In genomic region chr2:109331081-109331480, GRCh38 we compare ENCODE assay signal across 18 cellular contexts.
DNase-seq lines count a peak whose midpoint lies in the region; ATAC-seq and TF ChIP-seq lines count a peak whose summit lies in the region.
"Had no signal": no experiment of that assay in that cellular context is flagged by ENCODE, and none has a peak within 500 bp of the region (broad histone marks: within the 10 kb centered on the region; RNA-seq: fewer than 3 reads in every experiment).

No MANE protein-coding gene starts in this region.

- TF ChIP-seq POLR2A in NB4 (IDR thresholded peaks at IDR 0.05; ENCODE audit: extremely low read depth, insufficient read length) (no peak), vagina (IDR thresholded peaks at IDR 0.05) (no peak)

- H3K9me3 Mint-ChIP-seq in WTC11 = peaks cover 19% of the 10 kb centered on the region
- H3K9me3 Mint-ChIP-seq in nephron = peaks cover 7% of the 10 kb centered on the region
- H3K9me3 Mint-ChIP-seq: stimulated activated memory B cell treated with anti-CD40 and anti-IgM and Interleukin-4, amounts not matched to agents 10 μg/mL and 1 μg/mL and 100 μg/mL, for 72 hours had no signal

- H3K36me3 ChIP-seq in vagina = no peaks in the 10 kb centered on the region
- H3K36me3 ChIP-seq: pancreas, right lobe of liver had no signal

- no peaks in the 10 kb centered on the region for H3K27me3 ChIP-seq in vagina
- H3K27me3 ChIP-seq: hepatocyte, pancreas, right lobe of liver had no signal

- POLR2A ChIA-PET in WTC11 (lab: Charles Lee) = no interaction called here

- no peak overlapping the region for H3K4me3 Mint-ChIP-seq in WTC11
- H3K4me3 Mint-ChIP-seq in nephron = peak overlapping the region in 1 of 3 experiments; percentile 26
- H3K4me3 Mint-ChIP-seq: stimulated activated memory B cell treated with anti-CD40 and anti-IgM and Interleukin-4, amounts not matched to agents 10 μg/mL and 1 μg/mL and 100 μg/mL, for 72 hours had no signal

- H3K4me1 ChIP-seq in vagina = peaks cover 42% of the 10 kb centered on the region
- H3K4me1 ChIP-seq: Caco-2, pancreas, right lobe of liver had no signal

- H3K36me3 Mint-ChIP-seq in WTC11 (peaks cover 6% of the 10 kb centered on the region), nephron (ENCODE audit: low read depth) (no peaks in the 10 kb centered on the region)
- H3K36me3 Mint-ChIP-seq: stimulated activated memory B cell treated with anti-CD40 and anti-IgM and Interleukin-4, amounts not matched to agents 10 μg/mL and 1 μg/mL and 100 μg/mL, for 72 hours had no signal

- no peaks in the 10 kb centered on the region for H3K9me3 ChIP-seq in vagina
- H3K9me3 ChIP-seq: Caco-2, pancreas, right lobe of liver had no signal

- CTCF ChIA-PET in WTC11 (lab: Charles Lee) = no interaction called here

- H3K27ac Mint-ChIP-seq in WTC11 (0 out of 2 replicates have a peak overlapping the region, but pooled peaks have one; percentile 54), nephron (peak overlapping the region in 2 of 3 experiments; percentile 30 to 82)
- H3K27ac Mint-ChIP-seq: stimulated activated memory B cell treated with anti-CD40 and anti-IgM and Interleukin-4, amounts not matched to agents 10 μg/mL and 1 μg/mL and 100 μg/mL, for 72 hours had no signal

- ATAC-seq in WTC11 = no peak
- no peak for ATAC-seq in GM18517 (IDR thresholded peaks at IDR 0.05; ENCODE audit: unreplicated experiment)
- no peak for ATAC-seq in HG03378 (IDR thresholded peaks at IDR 0.05; ENCODE audit: unreplicated experiment)

- H3K4me1 Mint-ChIP-seq in WTC11 = peaks cover 34% of the 10 kb centered on the region
- H3K4me1 Mint-ChIP-seq in nephron = peaks cover 75% of the 10 kb centered on the region

- no peak overlapping the region for H3K27ac ChIP-seq in vagina
- H3K27ac ChIP-seq: hepatocyte, pancreas, right lobe of liver had no signal

- H3K27me3 Mint-ChIP-seq in WTC11 (ENCODE audit: low read depth) (no peaks in the 10 kb centered on the region), nephron (ENCODE audit: low read depth) (peaks cover 9% of the 10 kb centered on the region)

- DNase-seq in DMS 273 treated with DMSO at 0.1 percent for 48 hours (lab: John Stamatoyannopoulos, UW) (peak; percentile 59), NB4 (ENCODE audit: low read depth) (peak; percentile 38), WTC11 (ENCODE audit: low spot score) (no peak), vagina (ENCODE audit: extremely low spot score in 2 of 2) (no peak)
- DNase-seq: activated CD4-positive, alpha-beta T cell treated with anti-CD3 and anti-CD28 coated beads, Interleukin-2, amount 50 U/mL, for 1 hour; activated naive CD4-positive, alpha-beta T cell; Caco-2; cerebellar nuclear complex; effector CD4-positive, alpha-beta T cell; NCI-H187; pancreas; right lobe of liver; SW 1271 had no signal

- H3K4me3 ChIP-seq in NB4 (ENCODE audit: low read depth, low read length) (no peak overlapping the region), vagina (no peak overlapping the region)
- H3K4me3 ChIP-seq: hepatocyte, pancreas, right lobe of liver had no signal

- intact Hi-C loops in vagina (cut with DNase I) = loop anchor here (1.0 kb wide), 1 partner anchor 35 kb away; no protein-coding TSS in a partner anchor

- TF ChIP-seq CTCF in NB4 (IDR thresholded peaks at IDR 0.05; ENCODE audit: low read depth, low read length) (no peak), WTC11 (IDR thresholded peaks at IDR 0.05) (no peak), nephron (IDR thresholded peaks at IDR 0.05; ENCODE audit: unreplicated experiment in 3 of 3) (no peak), vagina (IDR thresholded peaks at IDR 0.05) (no peak)

TF ChIP-seq in WTC11, 78 proteins besides CTCF, POLR2A, EP300 and RAD21:
- TF ChIP-seq ZNF219 (CRISPR knock-in tag; IDR thresholded peaks at IDR 0.05; ENCODE audit: borderline replicate concordance) = no peak
- no peak for TF ChIP-seq CREM (CRISPR knock-in tag; IDR thresholded peaks at IDR 0.05)
- no peak for TF ChIP-seq CBFB (CRISPR knock-in tag; IDR thresholded peaks at IDR 0.05; ENCODE audit: low read depth)
- no peak for TF ChIP-seq ZNF671 (CRISPR knock-in tag; IDR thresholded peaks at IDR 0.05)
- TF ChIP-seq ZBTB21 (CRISPR knock-in tag; IDR thresholded peaks at IDR 0.05; ENCODE audit: borderline replicate concordance) = no peak
- no peak for TF ChIP-seq SOX15 (CRISPR knock-in tag; IDR thresholded peaks at IDR 0.05)
- no peak for TF ChIP-seq JUN (CRISPR knock-in tag; IDR thresholded peaks at IDR 0.05)
- TF ChIP-seq ZMAT4 (CRISPR knock-in tag; IDR thresholded peaks at IDR 0.05) = no peak
- TF ChIP-seq ZNF512 (CRISPR knock-in tag; IDR thresholded peaks at IDR 0.05; ENCODE audit: borderline replicate concordance) = no peak
- TF ChIP-seq ZNF232 (CRISPR knock-in tag; IDR thresholded peaks at IDR 0.05) = no peak
- TF ChIP-seq ATF2 (CRISPR knock-in tag; IDR thresholded peaks at IDR 0.05; ENCODE audit: borderline replicate concordance, low read depth) = no peak
- TF ChIP-seq FOXK1 (CRISPR knock-in tag; IDR thresholded peaks at IDR 0.05) = no peak
- TF ChIP-seq E2F5 (CRISPR knock-in tag; IDR thresholded peaks at IDR 0.05) = no peak
- no peak for TF ChIP-seq ZNF317 (CRISPR knock-in tag; IDR thresholded peaks at IDR 0.05; ENCODE audit: borderline replicate concordance, low read depth)

Comparison
In these comparisons a context has a peak if more than half of its experiments do, and no peak if none do; other contexts are left out.
1. DNase-seq: peak in DMS 273 treated with DMSO at 0.1 percent for 48 hours (single experiment) and NB4 (single experiment); none in WTC11 (single experiment) and vagina (0 of 2).